Comparison of ENCODE assay signal across 16 cellular contexts in the genomic region with DNA sequence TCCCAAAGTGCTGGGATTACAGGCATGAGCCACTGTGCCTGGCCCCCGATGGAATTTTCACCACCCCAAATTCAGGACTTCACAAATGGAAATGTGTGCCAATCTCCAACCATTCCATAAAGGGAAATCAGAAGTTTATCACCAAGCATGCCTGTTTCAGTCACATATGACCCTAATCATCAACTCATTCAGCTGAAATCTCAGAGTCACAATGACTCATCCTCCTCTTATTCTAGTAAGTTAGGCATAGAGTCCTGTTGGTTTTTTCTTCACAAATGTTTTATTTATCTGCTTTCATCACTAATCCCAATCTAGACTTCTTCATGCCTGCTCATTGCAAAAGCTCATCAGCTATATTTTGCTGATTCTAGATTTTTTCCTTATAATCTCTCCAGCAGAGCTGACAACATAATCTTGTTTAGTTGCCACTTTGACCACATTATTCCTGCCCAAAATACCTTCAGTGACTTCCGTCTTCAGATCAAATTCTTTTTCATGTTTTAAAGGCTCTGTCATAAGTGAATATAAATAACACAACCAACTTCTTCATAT.
A peak's percentile ranks its signal among the peaks of the same experiment; 100 is the strongest.
DNase-seq lines count a peak whose midpoint lies in the region; ATAC-seq and TF ChIP-seq lines count a peak whose summit lies in the region.
"Had no signal": no experiment of that assay in that cellular context is flagged by ENCODE, and none has a peak within 500 bp of the region (broad histone marks: within the 10 kb centered on the region; RNA-seq: fewer than 3 reads in every experiment).

No MANE protein-coding gene starts in this region.

- POLR2A ChIA-PET in MCF 10A (lab: Yijun Ruan, JAX), result interaction anchor here (0.7 to 1.0 kb wide), 2 partner anchors 10 to 349 kb away, joined by 3 read pairs; no protein-coding TSS in a partner anchor

- H3K9ac ChIP-seq in fibroblast of lung (ENCODE audit: insufficient read depth, low read length), result no peak overlapping the region

- H3K27me3 ChIP-seq in breast epithelium (no peaks in the 10 kb centered on the region), fibroblast of lung (ENCODE audit: control insufficient read depth, insufficient read depth, low read length) (no peaks in the 10 kb centered on the region)

- H2AFZ ChIP-seq in fibroblast of lung (ENCODE audit: low read length), result no peak overlapping the region

- H3K27ac ChIP-seq in breast epithelium (no peak overlapping the region), fibroblast of lung (ENCODE audit: insufficient read depth, low read length) (peak overlapping the region; percentile 16)

- peak; percentile 33 for DNase-seq in MCF 10A (ENCODE audit: unreplicated experiment)
- no peak for DNase-seq in breast epithelium (ENCODE audit: low spot score in 2 of 2)
- peak; percentile 74 for DNase-seq in RKO (ENCODE audit: low spot score)
- DNase-seq in fibroblast of lung (ENCODE audit: low read depth in 2 of 2), result peak; percentile 73 to 86
- DNase-seq in stimulated activated CD4-positive, alpha-beta T cell treated with anti-CD3 and anti-CD28 coated beads, Interleukin-4, amount 100 ng/mL, for 24 hours, result no peak
- no peak for DNase-seq in NCI-H2081 (lab: John Stamatoyannopoulos, UW)
- DNase-seq: activated CD4-positive, alpha-beta T cell treated with anti-CD3 and anti-CD28 coated beads, Interleukin-2, amount 50 U/mL, for 1 hour; activated naive CD4-positive, alpha-beta T cell treated with anti-CD3 and anti-CD28 coated beads, Interleukin-2, amount 10 ng/mL, durations not matched to agents 7 days and 5 days; effector memory CD8-positive, alpha-beta T cell; MV-4-11; natural killer cell; NCI-H748 treated with DMSO at 0.1 percent for 48 hours; stimulated activated CD4-positive, alpha-beta T cell treated with anti-CD3 and anti-CD28 coated beads, Interleukin-12 subunit alpha, Interleukin-12 subunit beta, amount 100 ng/mL, for 4 hours had no signal

- H3K4me1 Mint-ChIP-seq in MCF 10A (ENCODE audit: insufficient read depth, unreplicated experiment), result peaks cover 17% of the 10 kb centered on the region
- H3K4me1 Mint-ChIP-seq: activated naive CD4-positive, alpha-beta T cell treated with anti-CD3 and anti-CD28 coated beads, Interleukin-2, amount 10 ng/mL, durations not matched to agents 7 days and 5 days; natural killer cell had no signal

- no peak overlapping the region for H3K27ac Mint-ChIP-seq in MCF 10A (ENCODE audit: low read depth, unreplicated experiment)
- H3K27ac Mint-ChIP-seq: activated naive CD4-positive, alpha-beta T cell treated with anti-CD3 and anti-CD28 coated beads, Interleukin-2, amount 10 ng/mL, durations not matched to agents 7 days and 5 days; effector memory CD8-positive, alpha-beta T cell; natural killer cell had no signal

- intact Hi-C loops in MCF 10A (cut with micrococcal nuclease), result no loop called here
- intact Hi-C loops in breast epithelium (cut with DNase I; ENCODE audit: low total_unique reads), result no loop called here

- no peak overlapping the region for H3K4me3 Mint-ChIP-seq in MCF 10A (ENCODE audit: unreplicated experiment)
- H3K4me3 Mint-ChIP-seq: activated naive CD4-positive, alpha-beta T cell treated with anti-CD3 and anti-CD28 coated beads, Interleukin-2, amount 10 ng/mL, durations not matched to agents 7 days and 5 days; effector memory CD8-positive, alpha-beta T cell; natural killer cell had no signal

- no TSS peak for BruUV-seq in MCF 10A (replicated peaks; lab: Mats Ljungman, UMichigan)

- TF ChIP-seq CTCF in MCF 10A (IDR thresholded peaks at IDR 0.05; ENCODE audit: unreplicated experiment), result no peak
- TF ChIP-seq CTCF in breast epithelium (IDR thresholded peaks at IDR 0.05), result no peak
- TF ChIP-seq CTCF in fibroblast of lung (conservative IDR thresholded peaks at IDR 0.05 in 1 of 2, IDR thresholded peaks at IDR 0.05 in 1 of 2; ENCODE audit: low read depth in 1 of 2, low read length in 2 of 2), result no peak

- no peak overlapping the region for H3K4me3 ChIP-seq in breast epithelium
- H3K4me3 ChIP-seq in fibroblast of lung (replicated peaks in 1 of 4; ENCODE audit: control extremely low read depth in 1 of 4, insufficient read depth in 1 of 4, low read depth in 3 of 4, low read length in 4 of 4), result no peak overlapping the region

- peaks cover 23% of the 10 kb centered on the region for H3K36me3 Mint-ChIP-seq in MCF 10A (ENCODE audit: insufficient read depth, unreplicated experiment)
- H3K36me3 Mint-ChIP-seq: activated naive CD4-positive, alpha-beta T cell treated with anti-CD3 and anti-CD28 coated beads, Interleukin-2, amount 10 ng/mL, durations not matched to agents 7 days and 5 days; natural killer cell had no signal

- CTCF ChIA-PET in MCF 10A (lab: Yijun Ruan, JAX), result interaction anchor here (0.9 kb wide), 1 partner anchor 338 kb away, joined by 5 read pairs; no protein-coding TSS in a partner anchor

- H3K36me3 ChIP-seq in breast epithelium (no peaks in the 10 kb centered on the region), fibroblast of lung (ENCODE audit: control insufficient read depth, insufficient read depth, low read length) (no peaks in the 10 kb centered on the region)

- no peaks in the 10 kb centered on the region for H3K27me3 Mint-ChIP-seq in MCF 10A (ENCODE audit: insufficient read depth, unreplicated experiment)
- H3K27me3 Mint-ChIP-seq: activated naive CD4-positive, alpha-beta T cell treated with anti-CD3 and anti-CD28 coated beads, Interleukin-2, amount 10 ng/mL, durations not matched to agents 7 days and 5 days; effector memory CD8-positive, alpha-beta T cell had no signal

- no peaks in the 10 kb centered on the region for H3K9me3 ChIP-seq in breast epithelium
- no peaks in the 10 kb centered on the region for H3K9me3 ChIP-seq in fibroblast of lung (ENCODE audit: control insufficient read depth, insufficient read depth, low read depth, low read length)

- ATAC-seq in HG03108 (IDR thresholded peaks at IDR 0.05; ENCODE audit: unreplicated experiment) (no peak), HG03565 (IDR thresholded peaks at IDR 0.05; ENCODE audit: unreplicated experiment) (no peak)
- ATAC-seq: effector memory CD8-positive, alpha-beta T cell; HCT116; natural killer cell had no signal

- no peaks in the 10 kb centered on the region for H3K4me1 ChIP-seq in breast epithelium
- no peaks in the 10 kb centered on the region for H3K4me1 ChIP-seq in fibroblast of lung (ENCODE audit: control insufficient read depth, extremely low read depth, insufficient read depth, low read length)

- H3K4me2 ChIP-seq in fibroblast of lung (ENCODE audit: extremely low read depth, insufficient read depth, low read length), result no peak overlapping the region

- no peaks in the 10 kb centered on the region for H4K20me1 ChIP-seq in fibroblast of lung (ENCODE audit: control insufficient read depth, extremely low read depth, insufficient read depth, low read length)

- H3K79me2 ChIP-seq in fibroblast of lung (ENCODE audit: control insufficient read depth, insufficient read depth, low read length), result no peaks in the 10 kb centered on the region

- no peaks in the 10 kb centered on the region for H3K9me3 Mint-ChIP-seq in MCF 10A (ENCODE audit: unreplicated experiment)
- H3K9me3 Mint-ChIP-seq: activated naive CD4-positive, alpha-beta T cell treated with anti-CD3 and anti-CD28 coated beads, Interleukin-2, amount 10 ng/mL, durations not matched to agents 7 days and 5 days had no signal

- TF ChIP-seq POLR2A in breast epithelium (IDR thresholded peaks at IDR 0.05), result no peak

Comparison
In these comparisons a context has a peak if more than half of its experiments do, and no peak if none do; other contexts are left out.
1. DNase-seq: peak in MCF 10A (single experiment), RKO (single experiment) and fibroblast of lung (2 of 2); none in breast epithelium (0 of 2), stimulated activated CD4-positive, alpha-beta T cell treated with anti-CD3 and anti-CD28 coated beads, Interleukin-4, amount 100 ng/mL, for 24 hours (single experiment) and NCI-H2081 (0 of 2).